12 cellular contexts compared by ENCODE assay signal in the genomic region with DNA sequence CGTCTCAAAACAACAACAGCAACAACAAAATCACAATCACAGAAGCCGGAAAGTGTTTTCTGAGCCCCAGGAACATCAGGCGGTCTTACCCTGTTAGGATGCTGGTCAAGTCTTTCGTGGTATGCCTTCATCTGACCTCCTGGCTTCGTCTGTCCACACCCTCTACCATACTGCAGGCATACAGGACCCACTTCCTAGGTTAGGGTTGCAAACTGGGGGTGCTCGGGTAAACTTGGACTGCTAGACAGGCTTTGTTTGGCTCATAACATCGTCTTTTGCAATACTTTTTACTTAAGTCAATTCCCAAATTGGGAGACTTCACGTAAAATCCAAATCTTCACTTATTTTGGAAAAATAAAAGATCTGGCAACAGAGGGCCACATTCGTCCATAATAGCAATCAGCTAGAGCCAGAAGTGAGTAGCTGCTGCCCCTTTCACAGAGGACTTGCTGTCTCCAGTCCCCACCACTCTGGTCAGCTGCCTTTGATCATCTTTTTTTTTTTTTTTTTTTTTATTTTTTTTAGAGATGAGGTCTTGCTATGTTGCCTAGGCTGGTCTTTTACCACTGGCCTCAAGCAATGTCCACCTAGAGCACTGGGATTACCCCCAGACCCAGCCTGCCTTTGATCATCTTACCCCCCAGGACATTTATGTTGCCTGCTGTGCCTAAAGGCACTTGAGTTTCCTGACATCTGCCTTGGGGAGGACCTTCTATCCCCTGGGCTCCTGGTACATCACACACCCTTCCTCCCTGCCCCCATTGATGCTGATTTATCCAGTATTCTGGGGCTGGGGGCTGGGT. TPM values are rescaled to one million over a fixed set of nuclear protein-coding genes. Genes with fewer than 3 reads are reported as not detected.
DNase-seq lines count a peak whose midpoint lies in the region; ATAC-seq and TF ChIP-seq lines count a peak whose summit lies in the region.
"Had no signal": no experiment of that assay in that cellular context is flagged by ENCODE, and none has a peak within 500 bp of the region (broad histone marks: within the 10 kb centered on the region; RNA-seq: fewer than 3 reads in every experiment).

No MANE protein-coding gene starts in this region.

- 71 to 72% methylated on average over 9 of the region's 9 CpGs for WGBS in esophagus squamous epithelium, 2 donors
- WGBS in thyroid gland, 2 donors, result 87 to 94% methylated on average over 9 of the region's 9 CpGs

- no peak for TF ChIP-seq POLR2A in esophagus squamous epithelium (IDR thresholded peaks at IDR 0.05)
- no peak for TF ChIP-seq POLR2A in thyroid gland (IDR thresholded peaks at IDR 0.05)

- peaks cover 5 to 9% of the 10 kb centered on the region in 2 donors for H3K36me3 Mint-ChIP-seq in naive B cell
- H3K36me3 Mint-ChIP-seq: WTC11 had no signal

- no peaks in the 10 kb centered on the region for H3K9me3 Mint-ChIP-seq in naive B cell
- H3K9me3 Mint-ChIP-seq: WTC11 had no signal

- no peaks in the 10 kb centered on the region for H3K27me3 Mint-ChIP-seq in naive B cell

- no peak for TF ChIP-seq CTCF in esophagus squamous epithelium (IDR thresholded peaks at IDR 0.05)
- TF ChIP-seq CTCF in thyroid gland (IDR thresholded peaks at IDR 0.05), result no peak

- H3K4me1 ChIP-seq in esophagus squamous epithelium (peaks cover 50 to 96% (median 57%) of the 10 kb centered on the region in 3 donors), thyroid gland (peaks cover 23 to 60% of the 10 kb centered on the region in 2 donors)

- no peaks in the 10 kb centered on the region for H3K9me3 ChIP-seq in esophagus squamous epithelium
- H3K9me3 ChIP-seq in thyroid gland, result no peaks in the 10 kb centered on the region

- H3K27ac ChIP-seq in esophagus squamous epithelium, result peak overlapping the region; percentile 84 to 87 (median 84)
- H3K27ac ChIP-seq in thyroid gland, result peak overlapping the region; percentile 0 to 75 (median 52)

- DNase-seq in NCI-H524 (lab: John Stamatoyannopoulos, UW), result peak; percentile 93 to 94
- no peak for DNase-seq in esophagus squamous epithelium (lab: John Stamatoyannopoulos, UW)
- DNase-seq in naive B cell, result no peak
- DNase-seq in thyroid gland, result no peak
- DNase-seq in KBM-7, result no peak
- DNase-seq in MV-4-11 (lab: John Stamatoyannopoulos, UW), result no peak
- DNase-seq: DMS53, left colon, NCI-H2107 had no signal

- H3K4me1 Mint-ChIP-seq in naive B cell, result peaks cover 35 to 47% (median 47%) of the 10 kb centered on the region in 3 donors

- peak overlapping the region in 4 of 6 donors; percentile 65 to 81 (median 70) for H3K27ac Mint-ChIP-seq in naive B cell

- in situ Hi-C loops in KBM-7 (cut with MboI; ENCODE audit: low pct_unique_long_range_greater_than_20kb, low sequenced_read_pairs), result no loop called here

- H3K27me3 ChIP-seq in esophagus squamous epithelium (no peaks in the 10 kb centered on the region), thyroid gland (no peaks in the 10 kb centered on the region)

- H3K4me3 Mint-ChIP-seq in naive B cell, result no peak overlapping the region
- H3K4me3 Mint-ChIP-seq: WTC11 had no signal

- ATAC-seq in naive B cell (ENCODE audit: low read depth in 2 of 2) (no peak), GM18511 (IDR thresholded peaks at IDR 0.05; ENCODE audit: unreplicated experiment) (no peak), GM18909 (IDR thresholded peaks at IDR 0.05; ENCODE audit: poor library complexity, unreplicated experiment) (no peak)
- ATAC-seq: WTC11 had no signal

- H3K4me3 ChIP-seq in esophagus squamous epithelium, result no peak overlapping the region
- H3K4me3 ChIP-seq in thyroid gland (replicated peaks in 1 of 3), result no peak overlapping the region

- H3K36me3 ChIP-seq in esophagus squamous epithelium (no peaks in the 10 kb centered on the region), thyroid gland (no peaks in the 10 kb centered on the region)

- intact Hi-C loops in esophagus squamous epithelium (cut with DNase I), result no loop called here
- intact Hi-C loops in thyroid gland (cut with DNase I), result no loop called here

RNA-seq across cellular contexts. Expression of a gene that starts 30.1 kb away (rescaled TPM):
- 10 to 100 TPM; 29.0 to 68.5 (median 37.3) TPM for total RNA-seq in esophagus squamous epithelium
- 100 to 1,000 TPM; 102 to 181 (median 115) TPM for polyA plus RNA-seq in naive B cell (ENCODE audit: low read depth in 6 of 6)
- total RNA-seq in thyroid gland, result 100 to 1,000 TPM in 3 of 4 donors, 10 to 100 TPM in 1; 97.2 to 141 (median 108) TPM

RNA-seq across cellular contexts. Expression of a gene that starts 32.2 kb away (rescaled TPM):
- total RNA-seq in esophagus squamous epithelium (1 to 10 TPM; 1.9 to 3.0 (median 2.1) TPM), thyroid gland (1 to 10 TPM in 1 of 4 donors, under 1 TPM in 1, not detected in 2; 0.63 to 1.3 TPM)
- polyA plus RNA-seq in naive B cell (ENCODE audit: low read depth in 6 of 6), result under 1 TPM in 1 of 6 donors, not detected in 5; 0.16 TPM

Comparison
In these comparisons a context has a peak if more than half of its experiments do, and no peak if none do; other contexts are left out.
1. DNase-seq: peak in NCI-H524 (2 of 2); none in esophagus squamous epithelium (single experiment), naive B cell (single experiment), thyroid gland (0 of 2), KBM-7 (single experiment) and MV-4-11 (single experiment).